In genomic region chr5:80198399-80198798, GRCh38 we compare ENCODE assay signal across 11 cellular contexts. TPM values are rescaled to one million over a fixed set of nuclear protein-coding genes. Genes with fewer than 3 reads are reported as not detected.
DNase-seq lines count a peak whose midpoint lies in the region; ATAC-seq and TF ChIP-seq lines count a peak whose summit lies in the region.
"Had no signal": no experiment of that assay in that cellular context is flagged by ENCODE, and none has a peak within 500 bp of the region (broad histone marks: within the 10 kb centered on the region; RNA-seq: fewer than 3 reads in every experiment).

No MANE protein-coding gene starts in this region.

- peak overlapping the region; percentile 27 for H3K27ac Mint-ChIP-seq in activated CD4-positive, alpha-beta T cell treated with anti-CD3 and anti-CD28 coated beads, Interleukin-2, amount 10 ng/mL, durations not matched to agents 7 days and 5 days

- H3K4me3 Mint-ChIP-seq in activated CD4-positive, alpha-beta T cell treated with anti-CD3 and anti-CD28 coated beads, Interleukin-2, amount 10 ng/mL, durations not matched to agents 7 days and 5 days: no peak overlapping the region
- H3K4me3 Mint-ChIP-seq: naive B cell had no signal

- peaks cover 61% of the 10 kb centered on the region for H3K4me1 Mint-ChIP-seq in activated CD4-positive, alpha-beta T cell treated with anti-CD3 and anti-CD28 coated beads, Interleukin-2, amount 10 ng/mL, durations not matched to agents 7 days and 5 days

- H3K9me3 Mint-ChIP-seq in activated CD4-positive, alpha-beta T cell treated with anti-CD3 and anti-CD28 coated beads, Interleukin-2, amount 10 ng/mL, durations not matched to agents 7 days and 5 days: no peaks in the 10 kb centered on the region
- H3K9me3 Mint-ChIP-seq: naive B cell had no signal

- no peaks in the 10 kb centered on the region for H3K27me3 Mint-ChIP-seq in activated CD4-positive, alpha-beta T cell treated with anti-CD3 and anti-CD28 coated beads, Interleukin-2, amount 10 ng/mL, durations not matched to agents 7 days and 5 days
- H3K27me3 Mint-ChIP-seq: naive B cell had no signal

- peak overlapping the region in 27 of 59 donors; percentile 0 to 44 (median 21) for H3K4me3 ChIP-seq in dorsolateral prefrontal cortex
- no peak overlapping the region for H3K4me3 ChIP-seq in thoracic aorta

- H3K9me3 ChIP-seq in thoracic aorta: no peaks in the 10 kb centered on the region

- no peaks in the 10 kb centered on the region for H3K36me3 ChIP-seq in thoracic aorta

- no peak for DNase-seq in activated CD4-positive, alpha-beta T cell treated with anti-CD3 and anti-CD28 coated beads, Interleukin-2, amount 10 ng/mL, durations not matched to agents 7 days and 5 days
- DNase-seq in activated CD4-positive, alpha-beta T cell treated with anti-CD3 and anti-CD28 coated beads for 4 hours: no peak
- DNase-seq in dorsolateral prefrontal cortex (peak; percentile 23 to 95 (median 88)), myocyte (ENCODE audit: low read depth) (peak; percentile 39), thoracic aorta (ENCODE audit: low spot score) (no peak), AG20443 (ENCODE audit: low spot score) (no peak), HUDEP-2 (lab: John Stamatoyannopoulos, UW; ENCODE audit: unreplicated experiment in 76 of 76) (no peak), NCI-H524 treated with DMSO at 0.1 percent for 48 hours (lab: John Stamatoyannopoulos, UW) (no peak)
- DNase-seq: activated CD4-positive, alpha-beta T cell treated with anti-CD3 and anti-CD28 coated beads, Interleukin-2, amount 50 U/mL, for 1 hour; naive B cell; NCI-H1694 had no signal

- peaks cover 78% of the 10 kb centered on the region for H3K36me3 Mint-ChIP-seq in activated CD4-positive, alpha-beta T cell treated with anti-CD3 and anti-CD28 coated beads, Interleukin-2, amount 10 ng/mL, durations not matched to agents 7 days and 5 days (ENCODE audit: low read depth)

- H3K4me1 ChIP-seq in thoracic aorta (ENCODE audit: control insufficient read depth in 1 of 2, low read depth in 2 of 2): peaks cover 0 to 24% of the 10 kb centered on the region in 2 donors

- intact Hi-C loops in dorsolateral prefrontal cortex (cut with DNase I): loop anchor here (5.0 to 10.0 kb wide), 4 partner anchors 39 to 209 kb away; partner anchors contain the start of gene ZFYVE16 (in 1 of the 2)

- H3K27me3 ChIP-seq in dorsolateral prefrontal cortex: no peaks in the 10 kb centered on the region
- H3K27me3 ChIP-seq in thoracic aorta (replicated peaks; ENCODE audit: insufficient read depth): no peaks in the 10 kb centered on the region

- TF ChIP-seq CTCF in dorsolateral prefrontal cortex (IDR thresholded peaks at IDR 0.05 in 54 of 56, conservative IDR thresholded peaks at IDR 0.05 in 2 of 56; ENCODE audit: low read depth in 1 of 56, partially characterized antibody in 56 of 56): peak in 6 of 56 donors; percentile 5 to 42 (median 12)
- TF ChIP-seq CTCF in thoracic aorta (IDR thresholded peaks at IDR 0.05): no peak

- POLR2A ChIA-PET in activated CD4-positive, alpha-beta T cell treated with anti-CD3 and anti-CD28 coated beads, Interleukin-2, amount 10 ng/mL, durations not matched to agents 7 days and 5 days (lab: Charles Lee): no interaction called here

- H3K27ac ChIP-seq in dorsolateral prefrontal cortex (peak overlapping the region; percentile 53 to 97 (median 89)), thoracic aorta (peak overlapping the region; percentile 50 to 52)

- ATAC-seq in thoracic aorta (ENCODE audit: insufficient number of reproducible peaks, low FRiP score, low read depth): peak; percentile 4

- CTCF ChIA-PET in activated CD4-positive, alpha-beta T cell treated with anti-CD3 and anti-CD28 coated beads, Interleukin-2, amount 10 ng/mL, durations not matched to agents 7 days and 5 days (lab: Charles Lee): interaction anchor here (0.9 to 1.5 kb wide), 4 partner anchors 12 to 77 kb away, joined by 3 to 5 read pairs (median 4); no protein-coding TSS in a partner anchor

RNA-seq across cellular contexts. Expression of gene SERINC5, which starts 57.4 kb away (rescaled TPM):
- 10 to 100 TPM; 85.7 to 88.8 TPM for total RNA-seq in activated CD4-positive, alpha-beta T cell treated with anti-CD3 and anti-CD28 coated beads, Interleukin-2, amount 10 ng/mL, durations not matched to agents 7 days and 5 days
- 100 to 1,000 TPM in 2 of 120 experiments, 10 to 100 TPM in 118; 25.0 to 117 (median 44.7) TPM for total RNA-seq in dorsolateral prefrontal cortex
- total RNA-seq in myocyte: 20.4 and 23.7 TPM in 2 replicates
- polyA plus RNA-seq in myocyte (2012): 24.5 TPM
- 10 to 100 TPM; 12.8 to 13.9 TPM for total RNA-seq in thoracic aorta

Comparison
In these comparisons a context has a peak if more than half of its experiments do, and no peak if none do; other contexts are left out.
1. DNase-seq: peak in dorsolateral prefrontal cortex (10 of 10) and myocyte (single experiment); none in activated CD4-positive, alpha-beta T cell treated with anti-CD3 and anti-CD28 coated beads, Interleukin-2, amount 10 ng/mL, durations not matched to agents 7 days and 5 days (single experiment), activated CD4-positive, alpha-beta T cell treated with anti-CD3 and anti-CD28 coated beads for 4 hours (0 of 2), thoracic aorta (single experiment), AG20443 (single experiment), HUDEP-2 (0 of 76) and NCI-H524 treated with DMSO at 0.1 percent for 48 hours (single experiment).